In the genomic region with DNA sequence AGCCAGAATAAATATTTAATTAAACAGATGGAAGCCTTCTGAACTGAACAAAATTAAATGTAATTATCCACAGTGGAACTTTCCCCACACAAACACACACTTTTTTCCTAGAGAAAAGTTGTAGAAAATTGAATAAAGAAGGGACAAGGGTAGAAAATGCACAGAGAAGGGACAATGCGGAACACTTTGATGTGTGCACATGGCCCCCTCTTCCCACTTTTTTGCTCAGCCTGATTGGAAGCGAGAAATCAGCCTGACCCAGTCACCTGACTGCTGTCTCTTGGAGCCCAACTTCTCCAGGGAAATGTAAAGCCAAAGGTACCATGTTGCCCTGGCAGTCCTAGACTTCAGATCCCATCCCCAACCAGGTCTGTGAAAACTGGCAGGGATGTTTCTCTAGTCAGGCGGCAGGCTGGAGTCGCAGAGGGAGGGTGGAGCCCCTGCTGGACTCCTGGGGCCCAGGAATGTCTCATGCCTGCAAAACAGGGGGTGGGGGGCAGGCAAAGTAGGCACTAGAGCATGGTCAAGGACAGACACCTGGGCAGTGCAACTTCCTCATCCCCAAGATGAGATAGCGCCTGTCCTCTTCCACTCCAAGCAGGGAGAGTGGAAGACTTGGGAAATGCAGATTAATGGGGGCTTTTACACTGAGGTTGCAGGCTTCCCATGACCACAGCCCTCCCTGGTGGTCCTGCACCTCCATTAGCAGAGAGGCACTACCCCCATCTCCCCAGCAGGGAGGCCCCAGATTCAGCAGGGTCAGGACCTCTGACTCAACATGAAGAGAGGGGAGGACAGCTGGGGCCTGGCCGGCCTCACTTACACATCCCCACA, we compare ENCODE assay signal across 8 cellular contexts. TPM values are rescaled to one million over a fixed set of nuclear protein-coding genes. Genes with fewer than 3 reads are reported as not detected.
DNase-seq lines count a peak whose midpoint lies in the region; ATAC-seq and TF ChIP-seq lines count a peak whose summit lies in the region.

No MANE protein-coding gene starts in this region.

- H3K27ac Mint-ChIP-seq in MCF 10A (ENCODE audit: low read depth, unreplicated experiment) (peak overlapping the region; percentile 96), memory B cell (peak overlapping the region; percentile 91)

- H3K36me3 Mint-ChIP-seq in MCF 10A (ENCODE audit: insufficient read depth, unreplicated experiment) (peaks cover 31% of the 10 kb centered on the region), memory B cell (peaks cover 18% of the 10 kb centered on the region)

- peak overlapping the region; percentile 94 for H3K4me3 ChIP-seq in A673 (ENCODE audit: low read depth, low read length, poor library complexity, severe bottlenecking)
- no peak overlapping the region for H3K4me3 ChIP-seq in urinary bladder (ENCODE audit: low read depth, low read length)

- intact Hi-C loops in A673 (cut with micrococcal nuclease; ENCODE audit: unreplicated experiment) = loop anchor here (10.0 kb wide), 1 partner anchor 407 kb away; no protein-coding TSS in a partner anchor
- intact Hi-C loops in MCF 10A (cut with micrococcal nuclease) = loop anchor here (5.0 kb wide), 1 partner anchor 44 kb away; a partner anchor contains a TSS

- H3K4me1 Mint-ChIP-seq in MCF 10A (ENCODE audit: insufficient read depth, unreplicated experiment) (peaks cover 41% of the 10 kb centered on the region), memory B cell (peaks cover 33% of the 10 kb centered on the region)

- H3K27ac ChIP-seq in A673 (ENCODE audit: low read depth, low read length, poor library complexity, severe bottlenecking) = peak overlapping the region; percentile 97
- H3K27ac ChIP-seq in urinary bladder (ENCODE audit: low read depth) = peak overlapping the region; percentile 26

- ATAC-seq in memory B cell (ENCODE audit: low read depth) (no peak), GM21717 (IDR thresholded peaks at IDR 0.05; ENCODE audit: unreplicated experiment) (no peak)

- POLR2A ChIA-PET in A673 (lab: Charles Lee; ENCODE audit: low non-redundant PET) = no interaction called here
- POLR2A ChIA-PET in MCF 10A (lab: Yijun Ruan, JAX) = interaction anchor here (1.2 to 2.3 kb wide), 4 partner anchors 10 to 46 kb away, joined by 7 to 11 read pairs (median 8); a partner anchor contains a TSS

- no peaks in the 10 kb centered on the region for H3K27me3 ChIP-seq in A673 (replicated peaks; ENCODE audit: insufficient read depth, low read depth, low read length, poor library complexity)

- CTCF ChIA-PET in A673 (lab: Charles Lee) (no interaction called here), MCF 10A (lab: Yijun Ruan, JAX) (interaction anchor here (2.1 to 4.4 kb wide), 2 partner anchors 9 to 24 kb away, joined by 7 to 35 read pairs; no protein-coding TSS in a partner anchor)

- H3K9me3 Mint-ChIP-seq in MCF 10A (ENCODE audit: unreplicated experiment) = no peaks in the 10 kb centered on the region
- H3K9me3 Mint-ChIP-seq in memory B cell = no peaks in the 10 kb centered on the region

- DNase-seq in A673 (ENCODE audit: low spot score) = no peak
- peak; percentile 49 for DNase-seq in HuH-7 (ENCODE audit: low spot score)
- DNase-seq in MCF 10A (ENCODE audit: unreplicated experiment) = no peak
- no peak for DNase-seq in memory B cell (ENCODE audit: low spot score in 2 of 2)
- no peak for DNase-seq in NCI-H2029 (lab: John Stamatoyannopoulos, UW)
- DNase-seq in GDM1 (lab: John Stamatoyannopoulos, UW) = no peak

- peak overlapping the region; percentile 85 for H3K4me3 Mint-ChIP-seq in MCF 10A (ENCODE audit: unreplicated experiment)
- H3K4me3 Mint-ChIP-seq in memory B cell = peak overlapping the region; percentile 89

- no peaks in the 10 kb centered on the region for H3K9me3 ChIP-seq in A673 (ENCODE audit: low read depth, low read length, poor library complexity, severe bottlenecking)

- H3K4me1 ChIP-seq in A673 (ENCODE audit: insufficient read depth, low read length, poor library complexity, severe bottlenecking) (peaks cover 31% of the 10 kb centered on the region), urinary bladder (ENCODE audit: insufficient read depth) (peaks cover 4% of the 10 kb centered on the region)

- TF ChIP-seq CTCF in A673 (conservative IDR thresholded peaks at IDR 0.05; ENCODE audit: low read depth, low read length) = no peak
- no peak for TF ChIP-seq CTCF in MCF 10A (IDR thresholded peaks at IDR 0.05; ENCODE audit: unreplicated experiment)

- no peaks in the 10 kb centered on the region for H3K27me3 Mint-ChIP-seq in MCF 10A (ENCODE audit: insufficient read depth, unreplicated experiment)
- no peaks in the 10 kb centered on the region for H3K27me3 Mint-ChIP-seq in memory B cell

- WGBS in urinary bladder = 59% methylated on average over 6 of the region's 6 CpGs

- TSS peak; percentile 22 for BruUV-seq in A673 (replicated peaks; lab: Mats Ljungman, UMichigan)
- no TSS peak for BruUV-seq in MCF 10A (replicated peaks; lab: Mats Ljungman, UMichigan)

- H3K36me3 ChIP-seq in A673 (ENCODE audit: insufficient read depth, low read length, poor library complexity, severe bottlenecking) (peaks cover 24% of the 10 kb centered on the region), urinary bladder (ENCODE audit: insufficient read depth) (no peaks in the 10 kb centered on the region)

RNA-seq across cellular contexts. Expression of a gene that starts 2.8 kb away (rescaled TPM):
- 222 and 239 TPM in 2 replicates for total RNA-seq in A673 (2021)
- total RNA-seq in MCF 10A (2022) = 270 TPM in 2 replicates
- total RNA-seq in urinary bladder = 75.1 TPM
- 131 TPM for polyA plus RNA-seq in urinary bladder

RNA-seq across cellular contexts. Expression of a gene that starts 10.3 kb away (rescaled TPM):
- total RNA-seq in A673 (2021) (not detected in 2 replicates), MCF 10A (2022) (0.37 and 0.61 TPM in 2 replicates), urinary bladder (5.2 TPM)
- 0.95 TPM for polyA plus RNA-seq in urinary bladder

RNA-seq across cellular contexts. Expression of a gene that starts 34.9 kb away (rescaled TPM):
- 11.6 and 16.9 TPM in 2 replicates for total RNA-seq in A673 (2021)
- 8.9 and 10.4 TPM in 2 replicates for total RNA-seq in MCF 10A (2022)
- 19.7 TPM for total RNA-seq in urinary bladder
- polyA plus RNA-seq in urinary bladder = 19.6 TPM

RNA-seq across cellular contexts. Expression of a gene that starts 36.4 kb away (rescaled TPM):
- total RNA-seq in A673 (2021) (19.3 and 21.4 TPM in 2 replicates), MCF 10A (2022) (17.6 and 24.1 TPM in 2 replicates), urinary bladder (19.1 TPM)
- 23.5 TPM for polyA plus RNA-seq in urinary bladder

RNA-seq across cellular contexts. Expression of a gene that starts 45.6 kb away (rescaled TPM):
- total RNA-seq in A673 (2021) = 66.5 and 71.0 TPM in 2 replicates
- 67.4 and 69.4 TPM in 2 replicates for total RNA-seq in MCF 10A (2022)
- 47.6 TPM for total RNA-seq in urinary bladder
- polyA plus RNA-seq in urinary bladder = 21.0 TPM
